Comparison of ENCODE assay signal across 12 cellular contexts in the genomic region with DNA sequence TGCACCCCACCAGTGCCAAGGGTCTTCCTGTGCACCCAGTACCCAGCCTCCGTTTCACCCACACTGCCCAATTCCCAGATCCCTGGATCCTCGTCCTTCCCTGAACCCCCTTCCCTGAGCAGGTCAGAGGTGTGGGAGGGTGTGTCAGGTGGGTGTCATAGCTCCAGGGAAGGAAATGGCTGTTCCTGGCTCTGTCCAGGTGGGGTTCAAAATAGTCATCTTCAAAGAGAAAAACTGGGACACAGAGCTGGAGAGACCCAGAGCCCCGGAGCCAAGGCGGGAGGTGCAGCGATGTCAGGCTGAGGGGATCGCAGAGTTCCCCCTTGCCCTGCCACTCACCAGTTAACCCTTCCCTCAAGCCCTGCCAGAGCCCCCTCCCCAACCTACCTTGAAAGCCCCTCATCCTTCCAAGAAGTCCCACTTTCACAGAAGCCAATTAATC. TPM values are rescaled to one million over a fixed set of nuclear protein-coding genes. Genes with fewer than 3 reads are reported as not detected.
DNase-seq lines count a peak whose midpoint lies in the region; ATAC-seq and TF ChIP-seq lines count a peak whose summit lies in the region.
"Had no signal": no experiment of that assay in that cellular context is flagged by ENCODE, and none has a peak within 500 bp of the region (broad histone marks: within the 10 kb centered on the region; RNA-seq: fewer than 3 reads in every experiment).

No MANE protein-coding gene starts in this region.

- CTCF ChIA-PET in SK-N-SH (lab: Yijun Ruan, JAX): interaction anchor here (1.5 kb wide), 1 partner anchor 15 kb away, joined by 3 read pairs; no protein-coding TSS in a partner anchor

- H3K4me2 ChIP-seq in GM23248 (ENCODE audit: unreplicated experiment): peak overlapping the region; percentile 57
- peak overlapping the region; percentile 88 for H3K4me2 ChIP-seq in SK-N-SH
- H3K4me2 ChIP-seq in osteoblast (ENCODE audit: insufficient read depth, low read length): peak overlapping the region; percentile 39

- H3K9me3 ChIP-seq in GM23248 (ENCODE audit: low read depth) (no peaks in the 10 kb centered on the region), SK-N-SH (no peaks in the 10 kb centered on the region), esophagus muscularis mucosa (no peaks in the 10 kb centered on the region), osteoblast (ENCODE audit: low read depth, low read length) (no peaks in the 10 kb centered on the region)

- in situ Hi-C loops in GM23248 (cut with MboI): no loop called here
- in situ Hi-C loops in GM13976 (cut with MboI; ENCODE audit: low sequenced_read_pairs, unreplicated experiment): no loop called here

- TF ChIP-seq EP300 in SK-N-SH (IDR thresholded peaks at IDR 0.05; ENCODE audit: borderline replicate concordance in 1 of 2, low read depth in 1 of 2, low read length in 1 of 2): no peak
- TF ChIP-seq EP300 in esophagus muscularis mucosa (IDR thresholded peaks at IDR 0.05): no peak

- no peaks in the 10 kb centered on the region for H3K9me2 ChIP-seq in GM23248 (ENCODE audit: insufficient read depth)
- H3K9me2 ChIP-seq in SK-N-SH: no peaks in the 10 kb centered on the region

- POLR2A ChIA-PET in SK-N-SH (lab: Yijun Ruan, JAX): no interaction called here

- TF ChIP-seq RAD21 in SK-N-SH (IDR thresholded peaks at IDR 0.05; ENCODE audit: low read length): no peak

- TF ChIP-seq POLR2A in esophagus muscularis mucosa (IDR thresholded peaks at IDR 0.05; ENCODE audit: low read depth): no peak

- 30 to 33% methylated on average over 5 to 6 of the region's 6 CpGs for WGBS in GM23248 (ENCODE audit: low coverage in 1 of 2, low lambda C conversion rate in 2 of 2, missing lambda C conversion rate in 2 of 2), 2 experiments
- WGBS in SK-N-SH (ENCODE audit: low lambda C conversion rate): 46% methylated on average over 5 of the region's 6 CpGs
- 8% methylated on average over 1 of the region's 6 CpGs for whole genome bisulfite sequencing in esophagus muscularis mucosa

- H2AFZ ChIP-seq in GM23248 (peak overlapping the region; percentile 48), SK-N-SH (ENCODE audit: low read depth) (peak overlapping the region; percentile 78; the same call in 1 of the 2 replicates), osteoblast (ENCODE audit: low read length) (no peak overlapping the region)

- peaks cover 35% of the 10 kb centered on the region for H3K27me3 ChIP-seq in GM23248 (replicated peaks; ENCODE audit: insufficient read depth)
- peaks cover 13% of the 10 kb centered on the region; the same call in 1 of the 2 replicates for H3K27me3 ChIP-seq in SK-N-SH (ENCODE audit: insufficient read depth)
- peaks cover 0 to 67% (median 34%) of the 10 kb centered on the region in 4 donors for H3K27me3 ChIP-seq in esophagus muscularis mucosa
- H3K27me3 ChIP-seq in osteoblast (ENCODE audit: insufficient read depth, low read length): peaks cover 55% of the 10 kb centered on the region

- no peaks in the 10 kb centered on the region for H3K36me3 ChIP-seq in GM23248 (ENCODE audit: low read depth)
- H3K36me3 ChIP-seq in SK-N-SH (replicated peaks in 1 of 2; ENCODE audit: control insufficient read depth in 1 of 2, insufficient read depth in 2 of 2, low read length in 1 of 2): no peaks in the 10 kb centered on the region
- H3K36me3 ChIP-seq in esophagus muscularis mucosa: no peaks in the 10 kb centered on the region
- H3K36me3 ChIP-seq in osteoblast (ENCODE audit: insufficient read depth, low read length): no peaks in the 10 kb centered on the region

- H3K9ac ChIP-seq in GM23248 (no peak overlapping the region), SK-N-SH (peak overlapping the region; percentile 17; the same call in 1 of the 2 replicates)

- TF ChIP-seq CTCF in SK-N-SH (IDR thresholded peaks at IDR 0.05): no peak
- no peak for TF ChIP-seq CTCF in esophagus muscularis mucosa (IDR thresholded peaks at IDR 0.05)
- no peak for TF ChIP-seq CTCF in osteoblast (IDR thresholded peaks at IDR 0.05; ENCODE audit: extremely low read depth, low read depth, low read length)
- no peak for TF ChIP-seq CTCF in GM13976 (IDR thresholded peaks at IDR 0.05; ENCODE audit: borderline replicate concordance, control extremely low read depth, extremely low read depth, insufficient read depth, missing control alignments)

- H3F3A ChIP-seq in GM23248 (ENCODE audit: insufficient read depth) (no peaks in the 10 kb centered on the region), SK-N-SH (replicated peaks; ENCODE audit: insufficient read depth) (no peaks in the 10 kb centered on the region)

- ATAC-seq in GM18909 (IDR thresholded peaks at IDR 0.05; ENCODE audit: poor library complexity, unreplicated experiment): no peak

- H4K20me1 ChIP-seq in GM23248 (ENCODE audit: insufficient read depth) (no peaks in the 10 kb centered on the region), SK-N-SH (ENCODE audit: insufficient read depth) (no peaks in the 10 kb centered on the region), osteoblast (ENCODE audit: insufficient read depth, low read length) (peaks cover 4% of the 10 kb centered on the region)

- intact Hi-C loops in esophagus muscularis mucosa (cut with DNase I): no loop called here

- H3K27ac ChIP-seq in GM23248 (no peak overlapping the region), SK-N-SH (ENCODE audit: low read depth in 2 of 2, low read length in 1 of 2) (no peak overlapping the region), esophagus muscularis mucosa (replicated peaks in 1 of 4) (no peak overlapping the region), osteoblast (ENCODE audit: low read depth, low read length) (no peak overlapping the region)

- 0 out of 2 replicates have a peak, but pooled peaks cover 3% of the 10 kb centered on the region for H3K4me1 ChIP-seq in GM23248 (ENCODE audit: insufficient read depth)
- H3K4me1 ChIP-seq in SK-N-SH (ENCODE audit: control insufficient read depth in 1 of 2, insufficient read depth in 2 of 2, low read depth in 1 of 2, low read length in 1 of 2): peaks cover 0 to 9% of the 10 kb centered on the region in 2 experiments; a peak in 1 of 4 replicates
- H3K4me1 ChIP-seq in esophagus muscularis mucosa: peaks cover 14 to 28% (median 22%) of the 10 kb centered on the region in 4 donors
- no peaks in the 10 kb centered on the region for H3K4me1 ChIP-seq in osteoblast (ENCODE audit: insufficient read depth, low read length)

- DNase-seq in GM23248 (no peak), SK-N-SH (peak; percentile 57), esophagus muscularis mucosa (ENCODE audit: extremely low spot score) (no peak), osteoblast (ENCODE audit: insufficient read length, low spot score, missing footprints) (peak; percentile 49), NCI-H1092 (lab: John Stamatoyannopoulos, UW) (no peak), GM13976 (ENCODE audit: low spot score) (no peak)
- no peak for DNase-seq in activated T-cell treated with anti-CD3 and anti-CD28 coated beads, Interleukin-2, amount 50 U/mL, for 48 hours
- DNase-seq: activated CD8-positive, alpha-beta memory T cell treated with anti-CD3 and anti-CD28 coated beads, Interleukin-2, amount 50 U/mL, for 48 hours; stimulated activated CD4-positive, alpha-beta T cell treated with anti-CD3 and anti-CD28 coated beads, Interleukin-4, amount 100 ng/mL, for 24 hours had no signal

- H3K4me3 ChIP-seq in GM23248 (peak overlapping the region; percentile 55; the same call in 1 of the 2 replicates), SK-N-SH (ENCODE audit: low read depth in 2 of 2, low read length in 1 of 2) (peak overlapping the region; percentile 54 to 67), esophagus muscularis mucosa (peak overlapping the region; percentile 31 to 52 (median 40)), osteoblast (ENCODE audit: insufficient read depth, low read length) (peak overlapping the region; percentile 55)

- no peaks in the 10 kb centered on the region for H3K79me2 ChIP-seq in GM23248 (ENCODE audit: insufficient read depth)
- H3K79me2 ChIP-seq in SK-N-SH (ENCODE audit: insufficient read depth): no peaks in the 10 kb centered on the region
- no peaks in the 10 kb centered on the region for H3K79me2 ChIP-seq in osteoblast (ENCODE audit: insufficient read depth, low read length)

RNA-seq across cellular contexts. Expression of a gene that starts 0.7 kb away (rescaled TPM):
- total RNA-seq in GM23248 (2014; rRNA removed; shearing (Covaris generic)): 0.11 TPM in 1 of 2 replicates, not detected in the other
- polyA plus RNA-seq in GM23248 (2016; fragmentation: Nextera tagmentation; extraction: Ambion mirVana): not detected in 2 replicates
- 0.06 and 0.08 TPM in 2 replicates for polyA plus RNA-seq in SK-N-SH (2012; rRNA removed)
- 0.05 and 0.13 TPM in 2 replicates for polyA plus RNA-seq in SK-N-SH (2012; cell fraction: cytosol; rRNA removed)
- 0.26 and 0.53 TPM in 2 replicates for polyA plus RNA-seq in SK-N-SH (2012; cell fraction: nucleus; rRNA removed)
- total RNA-seq in esophagus muscularis mucosa: 1 to 10 TPM; 1.6 to 2.2 (median 1.7) TPM
- total RNA-seq in osteoblast: 0.36 TPM in 1 of 2 replicates, not detected in the other

RNA-seq across cellular contexts. Expression of a gene that starts 7.0 kb away (rescaled TPM):
- not detected in 2 replicates for total RNA-seq in GM23248 (2014; rRNA removed; shearing (Covaris generic))
- polyA plus RNA-seq in GM23248 (2016; fragmentation: Nextera tagmentation; extraction: Ambion mirVana) (not detected in 2 replicates), SK-N-SH (2012; rRNA removed) (not detected in 2 replicates)
- not detected in 2 replicates for polyA plus RNA-seq in SK-N-SH (2012; cell fraction: cytosol; rRNA removed)
- polyA plus RNA-seq in SK-N-SH (2012; cell fraction: nucleus; rRNA removed): 0.22 and 0.30 TPM in 2 replicates
- total RNA-seq in esophagus muscularis mucosa (under 1 TPM in 2 of 4 donors, not detected in 2; 0.66 to 0.80 TPM), osteoblast (not detected in 2 replicates)
- total RNA-seq: bronchial epithelial cell, M059J had no signal

RNA-seq across cellular contexts. Expression of a gene that starts 14.6 kb away (rescaled TPM):
- 52.5 and 80.8 TPM in 2 replicates for total RNA-seq in GM23248 (2014; rRNA removed; shearing (Covaris generic))
- polyA plus RNA-seq in GM23248 (2016; fragmentation: Nextera tagmentation; extraction: Ambion mirVana): 74.4 and 84.6 TPM in 2 replicates
- polyA plus RNA-seq in SK-N-SH (2012; rRNA removed): 150 and 163 TPM in 2 replicates
- 143 and 146 TPM in 2 replicates for polyA plus RNA-seq in SK-N-SH (2012; cell fraction: cytosol; rRNA removed)
- polyA plus RNA-seq in SK-N-SH (2012; cell fraction: nucleus; rRNA removed): 184 and 200 TPM in 2 replicates
- total RNA-seq in esophagus muscularis mucosa: 10 to 100 TPM; 53.5 to 76.7 (median 72.0) TPM
- total RNA-seq in osteoblast: 55.0 and 56.9 TPM in 2 replicates

RNA-seq across cellular contexts. Expression of a gene that starts 14.7 kb away (rescaled TPM):
- total RNA-seq in GM23248 (2014; rRNA removed; shearing (Covaris generic)): 26.6 and 35.5 TPM in 2 replicates
- 16.8 and 18.4 TPM in 2 replicates for polyA plus RNA-seq in GM23248 (2016; fragmentation: Nextera tagmentation; extraction: Ambion mirVana)
- 16.8 and 24.6 TPM in 2 replicates for polyA plus RNA-seq in SK-N-SH (2012; rRNA removed)
- 12.0 and 18.8 TPM in 2 replicates for polyA plus RNA-seq in SK-N-SH (2012; cell fraction: cytosol; rRNA removed)
- 12.1 and 17.0 TPM in 2 replicates for polyA plus RNA-seq in SK-N-SH (2012; cell fraction: nucleus; rRNA removed)
- total RNA-seq in esophagus muscularis mucosa: 10 to 100 TPM; 18.7 to 31.2 (median 24.8) TPM
- 26.8 and 28.3 TPM in 2 replicates for total RNA-seq in osteoblast

RNA-seq across cellular contexts. Expression of a gene that starts 28.1 kb away (rescaled TPM):
- total RNA-seq in GM23248 (2014; rRNA removed; shearing (Covaris generic)): 68.7 and 90.2 TPM in 2 replicates
- 78.4 and 82.2 TPM in 2 replicates for polyA plus RNA-seq in GM23248 (2016; fragmentation: Nextera tagmentation; extraction: Ambion mirVana)
- polyA plus RNA-seq in SK-N-SH (2012; rRNA removed): 64.4 and 69.0 TPM in 2 replicates
- polyA plus RNA-seq in SK-N-SH (2012; cell fraction: cytosol; rRNA removed): 58.8 and 68.7 TPM in 2 replicates
- 29.0 and 31.1 TPM in 2 replicates for polyA plus RNA-seq in SK-N-SH (2012; cell fraction: nucleus; rRNA removed)
- 10 to 100 TPM; 63.0 to 96.4 (median 79.6) TPM for total RNA-seq in esophagus muscularis mucosa
- 67.5 and 80.7 TPM in 2 replicates for total RNA-seq in osteoblast

Comparison
In these comparisons a context has a peak if more than half of its experiments do, and no peak if none do; other contexts are left out.
1. DNase-seq: peak in SK-N-SH (single experiment) and osteoblast (single experiment); none in GM23248 (single experiment), esophagus muscularis mucosa (single experiment), NCI-H1092 (single experiment), activated T-cell treated with anti-CD3 and anti-CD28 coated beads, Interleukin-2, amount 50 U/mL, for 48 hours (0 of 2) and GM13976 (single experiment).
2. Peak in every context shown above with its lines, with median percentiles within 50 percentile points of each other: H3K4me2 ChIP-seq and H3K4me3 ChIP-seq.